In genomic region chr1:209354840-209355165, GRCh38 we compare ENCODE assay signal across 1 cellular context.
TF ChIP-seq lines count a peak whose summit lies in the region.

No MANE protein-coding gene starts in this region.

TF ChIP-seq in GM23338, 12 proteins besides CTCF, POLR2A, EP300 and RAD21 (continued from another document):
- TF ChIP-seq ZNF462 (CRISPR knock-in tag; IDR thresholded peaks at IDR 0.05): no peak
- TF ChIP-seq EZH2 (IDR thresholded peaks at IDR 0.05; ENCODE audit: low read depth, unreplicated experiment): no peak
- no peak for TF ChIP-seq JUNB (IDR thresholded peaks at IDR 0.05; ENCODE audit: unreplicated experiment)
- TF ChIP-seq ETS1 (IDR thresholded peaks at IDR 0.05): no peak
TF ChIP-seq in GM23338: peak in this region for 0.
